In the genomic region with DNA sequence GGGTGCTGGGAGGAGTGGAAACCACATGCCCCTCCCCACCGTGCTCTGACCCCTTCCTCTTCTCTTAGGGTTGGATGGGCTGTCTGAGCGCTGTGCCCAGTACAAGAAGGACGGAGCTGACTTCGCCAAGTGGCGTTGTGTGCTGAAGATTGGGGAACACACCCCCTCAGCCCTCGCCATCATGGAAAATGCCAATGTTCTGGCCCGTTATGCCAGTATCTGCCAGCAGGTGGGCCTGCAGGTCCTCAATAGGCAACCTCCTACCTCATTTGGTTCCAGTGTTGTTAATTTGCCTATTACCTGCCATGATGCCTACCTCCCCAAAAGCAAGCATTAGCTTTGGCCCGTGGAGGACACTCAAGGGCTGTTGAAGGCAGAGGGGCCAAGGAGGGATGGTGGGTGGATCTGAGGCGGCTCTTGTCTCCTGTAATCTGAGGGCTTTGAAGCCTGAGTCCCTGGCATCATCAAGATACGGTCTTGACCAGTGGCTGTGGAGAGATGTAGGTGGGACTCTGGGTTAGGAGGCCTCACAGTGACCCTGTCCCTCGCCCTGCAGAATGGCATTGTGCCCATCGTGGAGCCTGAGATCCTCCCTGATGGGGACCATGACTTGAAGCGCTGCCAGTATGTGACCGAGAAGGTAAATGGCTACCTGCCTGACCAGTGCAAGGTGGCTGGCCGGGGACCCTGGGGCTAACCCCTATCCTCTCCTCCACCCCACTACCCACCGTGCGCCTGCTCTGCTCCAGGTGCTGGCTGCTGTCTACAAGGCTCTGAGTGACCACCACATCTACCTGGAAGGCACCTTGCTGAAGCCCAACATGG, we compare ENCODE assay signal across 8 cellular contexts. TPM values are rescaled to one million over a fixed set of nuclear protein-coding genes. Genes with fewer than 3 reads are reported as not detected.
DNase-seq lines count a peak whose midpoint lies in the region; ATAC-seq, FAIRE-seq and TF ChIP-seq lines count a peak whose summit lies in the region.

No MANE protein-coding gene starts in this region.

- ATAC-seq in thoracic aorta (ENCODE audit: insufficient number of reproducible peaks, low FRiP score, low read depth) (no peak), HG02798 (IDR thresholded peaks at IDR 0.05; ENCODE audit: poor library complexity, unreplicated experiment) (no peak)

- intact Hi-C loops in kidney (cut with DNase I): no loop called here

- peaks cover 65% of the 10 kb centered on the region for H3K36me3 Mint-ChIP-seq in activated naive CD4-positive, alpha-beta T cell treated with anti-CD3 and anti-CD28 coated beads, Interleukin-2, amount 10 ng/mL, durations not matched to agents 7 days and 5 days

- H3K27ac ChIP-seq in kidney (ENCODE audit: low read depth in 2 of 2, low read length in 2 of 2): peak overlapping the region in 1 of 2 donors; percentile 32
- H3K27ac ChIP-seq in thoracic aorta: peak overlapping the region; percentile 20 to 44

- FAIRE-seq in kidney (lab: Jason Lieb, UNC): no peak

- H3K36me3 ChIP-seq in kidney (ENCODE audit: control insufficient read depth in 1 of 2, insufficient read depth in 2 of 2, low read length in 2 of 2): peaks cover 34 to 52% of the 10 kb centered on the region in 2 donors
- H3K36me3 ChIP-seq in thoracic aorta: peaks cover 53% of the 10 kb centered on the region

- no peaks in the 10 kb centered on the region for H3K9me3 Mint-ChIP-seq in activated naive CD4-positive, alpha-beta T cell treated with anti-CD3 and anti-CD28 coated beads, Interleukin-2, amount 10 ng/mL, durations not matched to agents 7 days and 5 days

- CTCF ChIA-PET in activated naive CD4-positive, alpha-beta T cell treated with anti-CD3 and anti-CD28 coated beads, Interleukin-2, amount 10 ng/mL, durations not matched to agents 7 days and 5 days (lab: Charles Lee): interaction anchor here (0.6 to 6.9 kb wide), 2 partner anchors 18 to 22 kb away, joined by 3 to 41 read pairs; partner anchors contain the start of gene TBX6

- TF ChIP-seq CTCF in kidney (IDR thresholded peaks at IDR 0.05; ENCODE audit: borderline replicate concordance, extremely low read depth, insufficient read depth): peak; percentile 15
- peak; percentile 34 for TF ChIP-seq CTCF in thoracic aorta (IDR thresholded peaks at IDR 0.05)

- peak overlapping the region in 1 of 2 donors; percentile 12 for H3K4me3 ChIP-seq in kidney (ENCODE audit: low read length in 2 of 2)
- H3K4me3 ChIP-seq in thoracic aorta: no peak overlapping the region

- peaks cover 44% of the 10 kb centered on the region for H3K4me1 Mint-ChIP-seq in activated naive CD4-positive, alpha-beta T cell treated with anti-CD3 and anti-CD28 coated beads, Interleukin-2, amount 10 ng/mL, durations not matched to agents 7 days and 5 days

- peaks cover 9 to 32% of the 10 kb centered on the region in 2 donors for H3K4me1 ChIP-seq in kidney (ENCODE audit: control insufficient read depth in 1 of 2, insufficient read depth in 1 of 2, low read depth in 1 of 2, low read length in 2 of 2)
- peaks cover 23 to 43% of the 10 kb centered on the region in 2 donors for H3K4me1 ChIP-seq in thoracic aorta (ENCODE audit: control insufficient read depth in 1 of 2, low read depth in 2 of 2)

- H3K9ac ChIP-seq in kidney (ENCODE audit: low read length in 2 of 2): peak overlapping the region in 1 of 2 donors; percentile 42

- peak overlapping the region; percentile 62 for H3K4me3 Mint-ChIP-seq in activated naive CD4-positive, alpha-beta T cell treated with anti-CD3 and anti-CD28 coated beads, Interleukin-2, amount 10 ng/mL, durations not matched to agents 7 days and 5 days

- no peaks in the 10 kb centered on the region for H3K9me3 ChIP-seq in kidney (ENCODE audit: control insufficient read depth in 1 of 2, low read length in 2 of 2)
- H3K9me3 ChIP-seq in thoracic aorta: no peaks in the 10 kb centered on the region

- peak overlapping the region; percentile 80 for H3K27ac Mint-ChIP-seq in activated naive CD4-positive, alpha-beta T cell treated with anti-CD3 and anti-CD28 coated beads, Interleukin-2, amount 10 ng/mL, durations not matched to agents 7 days and 5 days

- in situ Hi-C loops in Caki2 (cut with HindIII; ENCODE audit: low pct_unique_long_range_greater_than_20kb, low sequenced_read_pairs): no loop called here

- H3K27me3 ChIP-seq in thoracic aorta (replicated peaks; ENCODE audit: insufficient read depth): no peaks in the 10 kb centered on the region

- DNase-seq in Caki2 (ENCODE audit: low read depth): peak; percentile 60
- DNase-seq in NCI-H526 (lab: John Stamatoyannopoulos, UW): peak; percentile 42 to 80
- peak; percentile 78 for DNase-seq in activated naive CD4-positive, alpha-beta T cell treated with anti-CD3 and anti-CD28 coated beads, Interleukin-2, amount 10 ng/mL, durations not matched to agents 7 days and 5 days
- DNase-seq in kidney: no peak
- DNase-seq in thoracic aorta (ENCODE audit: low spot score): no peak
- no peak for DNase-seq in GOT3 (lab: John Stamatoyannopoulos, UW)
- DNase-seq in NCI-H510A (lab: John Stamatoyannopoulos, UW): no peak

- H3K27me3 Mint-ChIP-seq in activated naive CD4-positive, alpha-beta T cell treated with anti-CD3 and anti-CD28 coated beads, Interleukin-2, amount 10 ng/mL, durations not matched to agents 7 days and 5 days: no peaks in the 10 kb centered on the region

RNA-seq across cellular contexts. Expression of gene ALDOA, which starts 3.4 kb away (rescaled TPM):
- 1,849 and 1,917 TPM in 2 replicates for total RNA-seq in Caki2 (2014; rRNA removed; shearing (Covaris generic); ENCODE audit: low replicate concordance)
- total RNA-seq in kidney: 1,017 TPM
- 1,506 TPM for polyA plus RNA-seq in kidney (ENCODE audit: insufficient read depth, low read depth, low replicate concordance)
- 100 to 1,000 TPM; 569 to 841 TPM for total RNA-seq in thoracic aorta

RNA-seq across cellular contexts. Expression of gene PPP4C, which starts 6.8 kb away (rescaled TPM):
- 228 and 297 TPM in 2 replicates for total RNA-seq in Caki2 (2014; rRNA removed; shearing (Covaris generic); ENCODE audit: low replicate concordance)
- total RNA-seq in kidney (78.8 TPM), thoracic aorta (10 to 100 TPM; 37.7 to 54.2 TPM)
- polyA plus RNA-seq in kidney (ENCODE audit: insufficient read depth, low read depth, low replicate concordance): 107 TPM

RNA-seq across cellular contexts. Expression of gene TBX6, which starts 22.8 kb away (rescaled TPM):
- 0.24 TPM in 1 of 2 replicates, not detected in the other for total RNA-seq in Caki2 (2014; rRNA removed; shearing (Covaris generic); ENCODE audit: low replicate concordance)
- total RNA-seq in kidney (1.6 TPM), thoracic aorta (under 1 TPM in 1 of 2 donors, not detected in 1; 0.56 TPM)
- polyA plus RNA-seq in kidney (ENCODE audit: insufficient read depth, low read depth, low replicate concordance): 0.62 TPM

RNA-seq across cellular contexts. Expression of gene YPEL3, which starts 27.1 kb away (rescaled TPM):
- total RNA-seq in Caki2 (2014; rRNA removed; shearing (Covaris generic); ENCODE audit: low replicate concordance): 6.3 and 10.5 TPM in 2 replicates
- total RNA-seq in kidney: 40.0 TPM
- polyA plus RNA-seq in kidney (ENCODE audit: insufficient read depth, low read depth, low replicate concordance): 107 TPM
- 100 to 1,000 TPM in 1 of 2 donors, 10 to 100 TPM in 1; 69.2 to 105 TPM for total RNA-seq in thoracic aorta

RNA-seq across cellular contexts. Expression of gene TLCD3B, which starts 37.9 kb away (rescaled TPM):
- 1.4 and 3.4 TPM in 2 replicates for total RNA-seq in Caki2 (2014; rRNA removed; shearing (Covaris generic); ENCODE audit: low replicate concordance)
- not detected for total RNA-seq in kidney
- not detected for polyA plus RNA-seq in kidney (ENCODE audit: insufficient read depth, low read depth, low replicate concordance)
- not detected for total RNA-seq in thoracic aorta

Comparison
In these comparisons a context has a peak if more than half of its experiments do, and no peak if none do; other contexts are left out.
1. DNase-seq: peak in Caki2 (single experiment), NCI-H526 (2 of 2) and activated naive CD4-positive, alpha-beta T cell treated with anti-CD3 and anti-CD28 coated beads, Interleukin-2, amount 10 ng/mL, durations not matched to agents 7 days and 5 days (single experiment); none in kidney (single experiment), thoracic aorta (single experiment), GOT3 (single experiment) and NCI-H510A (single experiment).